1 cellular context compared by ENCODE assay signal in genomic region chr15:32615871-32616426, GRCh38.
TF ChIP-seq lines count a peak whose summit lies in the region.

No MANE protein-coding gene starts in this region.

TF ChIP-seq in K562, 482 proteins besides CTCF, POLR2A, EP300 and RAD21:
- TF ChIP-seq NFRKB (IDR thresholded peaks at IDR 0.05; ENCODE audit: low read depth): peak; percentile 72; the same call in 1 of the 2 replicates
- TF ChIP-seq HDGF (IDR thresholded peaks at IDR 0.05): 0 out of 2 replicates have a peak, but pooled peaks have one; percentile 36
